Comparison of ENCODE assay signal across 1 cellular context in genomic region chr4:8191136-8191747, GRCh38.
TF ChIP-seq lines count a peak whose summit lies in the region.

No MANE protein-coding gene starts in this region.

TF ChIP-seq in GM23338, 12 proteins besides CTCF, POLR2A, EP300 and RAD21 (continued from another document):
- no peak for TF ChIP-seq NANOG (IDR thresholded peaks at IDR 0.05; ENCODE audit: borderline replicate concordance)
- TF ChIP-seq EZH2phosphoT487 (IDR thresholded peaks at IDR 0.05; ENCODE audit: unreplicated experiment) = no peak
- no peak for TF ChIP-seq STAT1 (IDR thresholded peaks at IDR 0.05; ENCODE audit: unreplicated experiment)
- TF ChIP-seq REST (IDR thresholded peaks at IDR 0.05; ENCODE audit: unreplicated experiment) = no peak
- no peak for TF ChIP-seq JUNB (IDR thresholded peaks at IDR 0.05; ENCODE audit: unreplicated experiment)
- TF ChIP-seq ETS1 (IDR thresholded peaks at IDR 0.05) = no peak
